Comparison of ENCODE assay signal across 19 cellular contexts in genomic region chr1:185598326-185598725, GRCh38.
DNase-seq lines count a peak whose midpoint lies in the region; ATAC-seq, FAIRE-seq and TF ChIP-seq lines count a peak whose summit lies in the region.
"Had no signal": no experiment of that assay in that cellular context is flagged by ENCODE, and none has a peak within 500 bp of the region (broad histone marks: within the 10 kb centered on the region; RNA-seq: fewer than 3 reads in every experiment).

No MANE protein-coding gene starts in this region.

- no peaks in the 10 kb centered on the region for H3K27me3 ChIP-seq in prostate gland (replicated peaks; ENCODE audit: insufficient read depth)
- H3K27me3 ChIP-seq: BLaER1 had no signal

- peaks cover 10 to 12% (median 12%) of the 10 kb centered on the region in 3 donors for H3K4me1 Mint-ChIP-seq in naive B cell

- no peaks in the 10 kb centered on the region for H3K36me3 Mint-ChIP-seq in naive B cell

- no peaks in the 10 kb centered on the region for H3K9me3 Mint-ChIP-seq in naive B cell
- H3K9me3 Mint-ChIP-seq: H9 had no signal

- no peak for TF ChIP-seq POLR2A in NB4 (IDR thresholded peaks at IDR 0.05; ENCODE audit: extremely low read depth, insufficient read length)
- no peak for TF ChIP-seq POLR2A in prostate gland (IDR thresholded peaks at IDR 0.05)

- TF ChIP-seq CTCF in D721Med (IDR thresholded peaks at IDR 0.05; ENCODE audit: insufficient read depth, missing control alignments) (no peak), NB4 (IDR thresholded peaks at IDR 0.05; ENCODE audit: low read depth, low read length) (no peak), prostate gland (IDR thresholded peaks at IDR 0.05) (no peak), foreskin fibroblast (IDR thresholded peaks at IDR 0.05; ENCODE audit: low read depth, low read length) (no peak)

- H3K36me3 ChIP-seq in prostate gland = no peaks in the 10 kb centered on the region
- H3K36me3 ChIP-seq: BLaER1 had no signal

- DNase-seq in D721Med (ENCODE audit: insufficient read length, low spot score) = no peak
- DNase-seq in NB4 (ENCODE audit: low read depth) = peak; percentile 8
- peak; percentile 79 for DNase-seq in SKM-1 treated with dmso at 0.1 percent for 144 hours (lab: John Stamatoyannopoulos, UW; ENCODE audit: unreplicated experiment)
- DNase-seq in naive B cell = no peak
- no peak for DNase-seq in dedifferentiated amniotic fluid mesenchymal stem cell (ENCODE audit: extremely low spot score)
- DNase-seq in Right ventricle myocardium inferior (ENCODE audit: missing footprints) = no peak
- DNase-seq in prostate gland (ENCODE audit: low spot score) = no peak
- DNase-seq in foreskin fibroblast = no peak
- DNase-seq: DMS153, EL, H9, NCI-H1105 treated with DMSO at 0.1 percent for 48 hours, NCI-H1930, NCI-H2171, NCI-H446 treated with DMSO at 0.1 percent for 48 hours, NCI-H748 treated with DMSO at 0.1 percent for 48 hours, RPMI8226, T-helper 1 cell had no signal

- H3K27me3 Mint-ChIP-seq in naive B cell = no peaks in the 10 kb centered on the region

- H3K4me3 Mint-ChIP-seq in naive B cell = peak overlapping the region in 1 of 8 donors; percentile 36
- H3K4me3 Mint-ChIP-seq: H9 had no signal

- 66% methylated on average over 1 of the region's 1 CpG for WGBS in prostate gland

- H3K27ac Mint-ChIP-seq in naive B cell = peak overlapping the region in 3 of 6 donors; percentile 13 to 30 (median 27)
- H3K27ac Mint-ChIP-seq: H9 had no signal

- intact Hi-C loops in Right ventricle myocardium inferior (cut with DNase I) (loop anchor here (5.0 kb wide), 2 partner anchors 49 to 69 kb away; no protein-coding TSS in a partner anchor), prostate gland (cut with DNase I) (no loop called here)

- H3K4me1 ChIP-seq in prostate gland (replicated peaks) = no peaks in the 10 kb centered on the region
- H3K4me1 ChIP-seq: BLaER1 had no signal

- peak; percentile 26 to 32 for ATAC-seq in naive B cell (ENCODE audit: low read depth in 2 of 2)
- no peak for ATAC-seq in Right ventricle myocardium inferior

- peak; percentile 6 for FAIRE-seq in D721Med (lab: Jason Lieb, UNC)

- no peaks in the 10 kb centered on the region for H3K9me3 ChIP-seq in prostate gland
- H3K9me3 ChIP-seq: BLaER1 had no signal

- H3K27ac ChIP-seq in prostate gland = no peak overlapping the region
- H3K27ac ChIP-seq: BLaER1 had no signal

- no peak overlapping the region for H3K4me3 ChIP-seq in NB4 (ENCODE audit: low read depth, low read length)
- no peak overlapping the region for H3K4me3 ChIP-seq in prostate gland
- H3K4me3 ChIP-seq in foreskin fibroblast (ENCODE audit: low read depth in 1 of 2, low read length in 2 of 2) = no peak overlapping the region
- H3K4me3 ChIP-seq: BLaER1 had no signal

Comparison
In these comparisons a context has a peak if more than half of its experiments do, and no peak if none do; other contexts are left out.
1. DNase-seq: peak in NB4 (single experiment) and SKM-1 treated with dmso at 0.1 percent for 144 hours (single experiment); none in D721Med (single experiment), naive B cell (single experiment), dedifferentiated amniotic fluid mesenchymal stem cell (single experiment), Right ventricle myocardium inferior (single experiment), prostate gland (single experiment) and foreskin fibroblast (0 of 2).